Comparison of ENCODE assay signal across 8 cellular contexts in the genomic region with DNA sequence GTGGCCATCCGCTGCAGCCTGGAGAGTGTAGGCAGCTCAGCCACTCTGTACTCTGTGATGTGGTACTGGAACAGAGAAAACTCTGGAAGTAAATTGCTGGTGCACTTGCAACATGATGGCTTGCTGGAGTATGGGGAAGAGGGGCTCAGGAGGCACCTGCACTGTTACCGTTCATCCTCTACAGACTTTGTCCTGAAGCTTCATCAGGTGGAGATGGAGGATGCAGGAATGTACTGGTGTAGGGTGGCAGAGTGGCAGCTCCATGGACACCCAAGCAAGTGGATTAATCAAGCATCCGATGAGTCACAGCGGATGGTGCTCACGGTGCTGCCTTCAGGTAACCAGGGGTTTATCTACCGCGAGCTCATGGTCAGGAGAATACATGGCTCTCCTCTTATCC. TPM values are rescaled to one million over a fixed set of nuclear protein-coding genes. Genes with fewer than 3 reads are reported as not detected.
"Had no signal": no experiment of that assay in that cellular context is flagged by ENCODE, and none has a peak within 500 bp of the region (broad histone marks: within the 10 kb centered on the region; RNA-seq: fewer than 3 reads in every experiment).

No MANE protein-coding gene starts in this region.

- H2AFZ ChIP-seq: GM23248 had no signal

- FAIRE-seq: HepG2 had no signal

- H3K9ac ChIP-seq: GM23248 had no signal

- DNase-seq: GM23248, GOT3, H7, HFFc6, KBM-7 had no signal

- H3K4me1 ChIP-seq: HAP-1 had no signal

- H3K4me3 ChIP-seq: GM23248, HAP-1 had no signal

- H3K36me3 ChIP-seq: HAP-1 had no signal

- H3K27ac ChIP-seq: GM23248, HL-60 had no signal

- H3K9me3 ChIP-seq: HAP-1 had no signal

RNA-seq across cellular contexts. Expression of gene CD101, which starts 24.0 kb away (rescaled TPM):
- total RNA-seq: GM23248, HFFc6 had no signal
- polyA plus RNA-seq: GM23248 had no signal
